In genomic region chr6:83905648-83906047, GRCh38 we compare ENCODE assay signal across 9 cellular contexts. TPM values are rescaled to one million over a fixed set of nuclear protein-coding genes. Genes with fewer than 3 reads are reported as not detected.
"Had no signal": no experiment of that assay in that cellular context is flagged by ENCODE, and none has a peak within 500 bp of the region (broad histone marks: within the 10 kb centered on the region; RNA-seq: fewer than 3 reads in every experiment).

No MANE protein-coding gene starts in this region.

- H3K4me3 ChIP-seq: GM23248, K562 had no signal

- DNase-seq: GM23248, GOT3, H9, HCEC 1CT had no signal

- H3K9ac ChIP-seq: GM23248 had no signal

- FAIRE-seq: H54, HepG2, K562 had no signal

- ATAC-seq: HepG2, K562 had no signal

- H3K27ac ChIP-seq: GM23248, HL-60 had no signal

RNA-seq across cellular contexts. Expression of gene RIPPLY2, which starts 52.5 kb away (rescaled TPM):
- total RNA-seq: GM23248, HepG2, HT1080, K562 had no signal
- polyA plus RNA-seq: GM23248, HepG2, K562 had no signal
